8 cellular contexts compared by ENCODE assay signal in genomic region chr11:66337103-66337899, GRCh38. TPM values are rescaled to one million over a fixed set of nuclear protein-coding genes. Genes with fewer than 3 reads are reported as not detected.
DNase-seq lines count a peak whose midpoint lies in the region; ATAC-seq and TF ChIP-seq lines count a peak whose summit lies in the region.

No MANE protein-coding gene starts in this region.

- H3K4me3 Mint-ChIP-seq in CD8-positive, alpha-beta T cell: peak overlapping the region; percentile 87
- H3K4me3 Mint-ChIP-seq in natural killer cell treated with Interleukin-12 subunit alpha and Interleukin-12 subunit beta and Interleukin-15 and Interleukin-18, amount 100 ng/mL, for 72 hours: peak overlapping the region; percentile 66

- H3K27ac Mint-ChIP-seq in CD8-positive, alpha-beta T cell: peak overlapping the region; percentile 75
- H3K27ac Mint-ChIP-seq in natural killer cell treated with Interleukin-12 subunit alpha and Interleukin-12 subunit beta and Interleukin-15 and Interleukin-18, amount 100 ng/mL, for 72 hours: peak overlapping the region in 1 of 2 donors; percentile 60

- peak overlapping the region; percentile 75 for H3K27ac ChIP-seq in CD8-positive, alpha-beta T cell (ENCODE audit: low read depth, low read length)
- peak overlapping the region; percentile 61 for H3K27ac ChIP-seq in cingulate gyrus (ENCODE audit: low read depth, low read length)

- CTCF ChIA-PET in CD8-positive, alpha-beta T cell (lab: Charles Lee): interaction anchor here (1.8 to 8.7 kb wide), 2 partner anchors 26 kb away, joined by 8 to 140 read pairs; no protein-coding TSS in a partner anchor

- no peaks in the 10 kb centered on the region for H3K27me3 ChIP-seq in CD8-positive, alpha-beta T cell (ENCODE audit: insufficient read depth, low read length)

- H3K36me3 Mint-ChIP-seq in CD8-positive, alpha-beta T cell: peaks cover 63% of the 10 kb centered on the region
- H3K36me3 Mint-ChIP-seq in natural killer cell treated with Interleukin-12 subunit alpha and Interleukin-12 subunit beta and Interleukin-15 and Interleukin-18, amount 100 ng/mL, for 72 hours: peaks cover 16% of the 10 kb centered on the region

- H3K27me3 Mint-ChIP-seq in CD8-positive, alpha-beta T cell (ENCODE audit: low read depth): no peaks in the 10 kb centered on the region
- H3K27me3 Mint-ChIP-seq in natural killer cell treated with Interleukin-12 subunit alpha and Interleukin-12 subunit beta and Interleukin-15 and Interleukin-18, amount 100 ng/mL, for 72 hours: peaks cover 0 to 9% of the 10 kb centered on the region in 2 donors

- ATAC-seq in CD8-positive, alpha-beta T cell: no peak
- ATAC-seq in natural killer cell treated with Interleukin-12 subunit alpha and Interleukin-12 subunit beta and Interleukin-15 and Interleukin-18, amount 100 ng/mL, for 72 hours: no peak
- no peak for ATAC-seq in HG03469 (IDR thresholded peaks at IDR 0.05; ENCODE audit: unreplicated experiment)

- no peak for DNase-seq in CD8-positive, alpha-beta T cell
- peak; percentile 63 for DNase-seq in NCI-H226
- DNase-seq in natural killer cell treated with Interleukin-12 subunit alpha and Interleukin-12 subunit beta and Interleukin-15 and Interleukin-18, amount 100 ng/mL, for 72 hours (ENCODE audit: low spot score): no peak
- no peak for DNase-seq in hepatic stellate cell (ENCODE audit: low spot score)
- no peak for DNase-seq in DMS79 treated with DMSO at 0.1 percent for 48 hours (lab: John Stamatoyannopoulos, UW)
- DNase-seq in central memory CD4-positive, alpha-beta T cell: no peak

- H3K4me1 ChIP-seq in CD8-positive, alpha-beta T cell (ENCODE audit: insufficient read depth, low read length): peaks cover 26% of the 10 kb centered on the region

- intact Hi-C loops in CD8-positive, alpha-beta T cell (cut with DNase I, micrococcal nuclease): no loop called here

- no peaks in the 10 kb centered on the region for H3K9me3 Mint-ChIP-seq in CD8-positive, alpha-beta T cell
- H3K9me3 Mint-ChIP-seq in natural killer cell treated with Interleukin-12 subunit alpha and Interleukin-12 subunit beta and Interleukin-15 and Interleukin-18, amount 100 ng/mL, for 72 hours: no peaks in the 10 kb centered on the region

- H3K4me1 Mint-ChIP-seq in CD8-positive, alpha-beta T cell (ENCODE audit: low read depth): peaks cover 25% of the 10 kb centered on the region
- peaks cover 20 to 24% of the 10 kb centered on the region in 2 donors for H3K4me1 Mint-ChIP-seq in natural killer cell treated with Interleukin-12 subunit alpha and Interleukin-12 subunit beta and Interleukin-15 and Interleukin-18, amount 100 ng/mL, for 72 hours (ENCODE audit: low read depth in 2 of 2)

- no peaks in the 10 kb centered on the region for H3K9me3 ChIP-seq in CD8-positive, alpha-beta T cell (ENCODE audit: low read length)

- H3K4me3 ChIP-seq in CD8-positive, alpha-beta T cell (ENCODE audit: low read depth, low read length): no peak overlapping the region

- POLR2A ChIA-PET in CD8-positive, alpha-beta T cell (lab: Charles Lee): interaction anchor here (1.0 to 3.7 kb wide), 3 partner anchors 7 to 24 kb away, joined by 3 to 18 read pairs (median 4); partner anchors contain the start of genes BRMS1 and CD248

- peaks cover 20% of the 10 kb centered on the region for H3K36me3 ChIP-seq in CD8-positive, alpha-beta T cell (ENCODE audit: insufficient read depth, low read length)

- no peak for TF ChIP-seq CTCF in CD8-positive, alpha-beta T cell (IDR thresholded peaks at IDR 0.05)

RNA-seq across cellular contexts. Expression of gene RIN1, which starts 1.1 kb away (rescaled TPM):
- total RNA-seq in CD8-positive, alpha-beta T cell: 1 to 10 TPM; 1.5 to 3.2 TPM
- 1 to 10 TPM in 1 of 2 donors, under 1 TPM in 1; 0.43 to 2.1 TPM for total RNA-seq in natural killer cell treated with Interleukin-12 subunit alpha and Interleukin-12 subunit beta and Interleukin-15 and Interleukin-18, amount 100 ng/mL, for 72 hours

RNA-seq across cellular contexts. Expression of gene BRMS1, which starts 7.6 kb away (rescaled TPM):
- total RNA-seq in CD8-positive, alpha-beta T cell: 10 to 100 TPM; 66.7 to 68.0 TPM
- total RNA-seq in natural killer cell treated with Interleukin-12 subunit alpha and Interleukin-12 subunit beta and Interleukin-15 and Interleukin-18, amount 100 ng/mL, for 72 hours: 10 to 100 TPM; 53.2 to 64.5 TPM

RNA-seq across cellular contexts. Expression of gene B4GAT1, which starts 10.1 kb away (rescaled TPM):
- 1 to 10 TPM; 1.3 to 1.8 TPM for total RNA-seq in CD8-positive, alpha-beta T cell
- 1 to 10 TPM; 3.5 to 5.4 TPM for total RNA-seq in natural killer cell treated with Interleukin-12 subunit alpha and Interleukin-12 subunit beta and Interleukin-15 and Interleukin-18, amount 100 ng/mL, for 72 hours

RNA-seq across cellular contexts. Expression of gene CD248, which starts 20.5 kb away (rescaled TPM):
- total RNA-seq in CD8-positive, alpha-beta T cell: 10 to 100 TPM; 39.3 to 41.1 TPM
- under 1 TPM; 0.10 to 0.59 TPM for total RNA-seq in natural killer cell treated with Interleukin-12 subunit alpha and Interleukin-12 subunit beta and Interleukin-15 and Interleukin-18, amount 100 ng/mL, for 72 hours

RNA-seq across cellular contexts. Expression of gene SLC29A2, which starts 34.3 kb away (rescaled TPM):
- 1 to 10 TPM; 5.6 to 6.0 TPM for total RNA-seq in CD8-positive, alpha-beta T cell
- 10 to 100 TPM in 1 of 2 donors, 1 to 10 TPM in 1; 2.4 to 13.6 TPM for total RNA-seq in natural killer cell treated with Interleukin-12 subunit alpha and Interleukin-12 subunit beta and Interleukin-15 and Interleukin-18, amount 100 ng/mL, for 72 hours
